In genomic region chr1:107789817-107790609, GRCh38 we compare ENCODE assay signal across 29 cellular contexts.
DNase-seq lines count a peak whose midpoint lies in the region; ATAC-seq and TF ChIP-seq lines count a peak whose summit lies in the region.
"Had no signal": no experiment of that assay in that cellular context is flagged by ENCODE, and none has a peak within 500 bp of the region (broad histone marks: within the 10 kb centered on the region; RNA-seq: fewer than 3 reads in every experiment).

No MANE protein-coding gene starts in this region.

- peaks cover 16% of the 10 kb centered on the region for H3K4me1 ChIP-seq in suprapubic skin
- H3K4me1 ChIP-seq: right lobe of liver had no signal

- intact Hi-C loops in activated B cell treated with CpG ODN at 0.5 μM for 24 hours (cut with micrococcal nuclease): no loop called here

- H3K4me3 ChIP-seq in Jurkat, Clone E6-1 (ENCODE audit: low read length): no peak overlapping the region
- no peak overlapping the region for H3K4me3 ChIP-seq in suprapubic skin
- H3K4me3 ChIP-seq: K562, left ventricle myocardium inferior, right lobe of liver, SK-N-MC, spleen, stomach, thyroid gland, vagina had no signal

- ATAC-seq in activated B cell treated with CpG ODN at 0.5 μM for 24 hours (ENCODE audit: low read depth) (no peak), naive B cell (ENCODE audit: low read depth in 2 of 2) (no peak), GM18873 (IDR thresholded peaks at IDR 0.05; ENCODE audit: low FRiP score, unreplicated experiment) (no peak)
- no peak for ATAC-seq in activated T-helper 17 cell treated with anti-CD3 and anti-CD28 coated beads, Interleukin-2, amount 50 U/mL, for 72 hours (replicated peaks)
- ATAC-seq: activated CD8-positive, alpha-beta T cell treated with anti-CD3 and anti-CD28 coated beads for 36 hours; K562; right lobe of liver had no signal

- no peak overlapping the region for H3K27ac ChIP-seq in suprapubic skin
- H3K27ac ChIP-seq: left ventricle myocardium inferior, right lobe of liver, SK-N-MC, vagina had no signal

- H3K27me3 Mint-ChIP-seq in activated CD4-positive, alpha-beta T cell treated with anti-CD3 and anti-CD28 coated beads, Interleukin-2, amount 10 ng/mL, durations not matched to agents 7 days and 5 days: no peaks in the 10 kb centered on the region
- H3K27me3 Mint-ChIP-seq in activated B cell treated with CpG ODN at 0.5 μM for 24 hours: no peaks in the 10 kb centered on the region
- no peaks in the 10 kb centered on the region for H3K27me3 Mint-ChIP-seq in naive B cell
- no peaks in the 10 kb centered on the region for H3K27me3 Mint-ChIP-seq in activated T-helper 17 cell treated with anti-CD3 and anti-CD28 coated beads, Interleukin-2, amount 50 U/mL, for 72 hours
- H3K27me3 Mint-ChIP-seq: activated CD8-positive, alpha-beta T cell treated with anti-CD3 and anti-CD28 coated beads for 36 hours had no signal

- H3K4me1 Mint-ChIP-seq in activated CD4-positive, alpha-beta T cell treated with anti-CD3 and anti-CD28 coated beads, Interleukin-2, amount 10 ng/mL, durations not matched to agents 7 days and 5 days: peaks cover 43% of the 10 kb centered on the region
- H3K4me1 Mint-ChIP-seq in activated B cell treated with CpG ODN at 0.5 μM for 24 hours (peaks cover 89% of the 10 kb centered on the region), naive B cell (peaks cover 75 to 89% (median 83%) of the 10 kb centered on the region in 3 donors)
- peaks cover 52% of the 10 kb centered on the region for H3K4me1 Mint-ChIP-seq in activated T-helper 17 cell treated with anti-CD3 and anti-CD28 coated beads, Interleukin-2, amount 50 U/mL, for 72 hours

- no peak for DNase-seq in activated CD4-positive, alpha-beta T cell treated with anti-CD3 and anti-CD28 coated beads, Interleukin-2, amount 10 ng/mL, durations not matched to agents 7 days and 5 days
- no peak for DNase-seq in activated CD4-positive, alpha-beta T cell treated with anti-CD3 and anti-CD28 coated beads, Interleukin-2, amount 50 U/mL, for 4 hours
- DNase-seq in Jurkat, Clone E6-1 (ENCODE audit: low read depth, low spot score): peak; percentile 76
- DNase-seq in activated B cell treated with CpG ODN at 0.5 μM for 24 hours (no peak), naive B cell (no peak), suprapubic skin (ENCODE audit: low spot score in 2 of 2) (no peak)
- DNase-seq: activated CD4-positive, CD25-positive, alpha-beta regulatory T cell treated with anti-CD3 and anti-CD28 coated beads, Interleukin-2, amount 50 U/mL, for 72 hours; activated CD8-positive, alpha-beta memory T cell treated with anti-CD3 and anti-CD28 coated beads, Interleukin-2, amount 50 U/mL, for 48 hours; activated CD8-positive, alpha-beta T cell treated with anti-CD3 and anti-CD28 coated beads for 36 hours; activated naive CD4-positive, alpha-beta T cell treated with anti-CD3 and anti-CD28 coated beads for 36 hours; effector CD4-positive, alpha-beta T cell; H9; left ventricle myocardium inferior; MM.1S; NCI-H1105 treated with DMSO at 0.1 percent for 48 hours; NCI-H2029 treated with DMSO at 0.1 percent for 48 hours; NCI-H226; right lobe of liver; spleen; stimulated activated CD4-positive, alpha-beta T cell treated with anti-CD3 and anti-CD28 coated beads, Interleukin-2, amount 100 ng/mL, for 24 hours; stomach; thyroid gland had no signal

- 86% methylated on average over 3 of the region's 3 CpGs for WGBS in suprapubic skin

- no peak for TF ChIP-seq POLR2A in suprapubic skin (IDR thresholded peaks at IDR 0.05)

- no peaks in the 10 kb centered on the region for H3K9me3 ChIP-seq in suprapubic skin
- H3K9me3 ChIP-seq: left ventricle myocardium inferior, right lobe of liver, spleen, stomach, thyroid gland, vagina had no signal

- no peak overlapping the region for H3K4me3 Mint-ChIP-seq in activated CD4-positive, alpha-beta T cell treated with anti-CD3 and anti-CD28 coated beads, Interleukin-2, amount 10 ng/mL, durations not matched to agents 7 days and 5 days
- H3K4me3 Mint-ChIP-seq in activated B cell treated with CpG ODN at 0.5 μM for 24 hours (no peak overlapping the region), naive B cell (peak overlapping the region in 5 of 8 donors; percentile 6 to 81 (median 53))
- no peak overlapping the region for H3K4me3 Mint-ChIP-seq in activated T-helper 17 cell treated with anti-CD3 and anti-CD28 coated beads, Interleukin-2, amount 50 U/mL, for 72 hours
- H3K4me3 Mint-ChIP-seq: activated CD8-positive, alpha-beta T cell treated with anti-CD3 and anti-CD28 coated beads for 36 hours; activated naive CD4-positive, alpha-beta T cell treated with anti-CD3 and anti-CD28 coated beads for 36 hours; activated T-helper 1 cell treated with anti-CD3 and anti-CD28 coated beads, Interleukin-12 subunit alpha, Interleukin-12 subunit beta, Interleukin-2, Interleukin-4 antibody, amounts not matched to agents 30 ng/mL and 10 ng/mL and 1 ng/mL, durations not matched to agents 14 hours and 24 hours and 36 hours; H9 had no signal

- H3K36me3 Mint-ChIP-seq in activated CD4-positive, alpha-beta T cell treated with anti-CD3 and anti-CD28 coated beads, Interleukin-2, amount 10 ng/mL, durations not matched to agents 7 days and 5 days (ENCODE audit: low read depth): no peaks in the 10 kb centered on the region
- H3K36me3 Mint-ChIP-seq in activated B cell treated with CpG ODN at 0.5 μM for 24 hours (ENCODE audit: low read depth) (no peaks in the 10 kb centered on the region), naive B cell (no peaks in the 10 kb centered on the region)
- H3K36me3 Mint-ChIP-seq in activated T-helper 17 cell treated with anti-CD3 and anti-CD28 coated beads, Interleukin-2, amount 50 U/mL, for 72 hours (ENCODE audit: low read depth): no peaks in the 10 kb centered on the region

- TF ChIP-seq CTCF in activated B cell treated with CpG ODN at 0.5 μM for 24 hours (IDR thresholded peaks at IDR 0.05) (no peak), suprapubic skin (IDR thresholded peaks at IDR 0.05) (no peak)

- POLR2A ChIA-PET in activated CD4-positive, alpha-beta T cell treated with anti-CD3 and anti-CD28 coated beads, Interleukin-2, amount 10 ng/mL, durations not matched to agents 7 days and 5 days (lab: Charles Lee): no interaction called here
- POLR2A ChIA-PET in activated B cell treated with CpG ODN at 0.5 μM for 24 hours (lab: Charles Lee): interaction anchor here (0.6 to 1.4 kb wide), 3 partner anchors 83 to 173 kb away, joined by 3 to 6 read pairs (median 3); no protein-coding TSS in a partner anchor

- peak overlapping the region; percentile 15 for H3K27ac Mint-ChIP-seq in activated CD4-positive, alpha-beta T cell treated with anti-CD3 and anti-CD28 coated beads, Interleukin-2, amount 10 ng/mL, durations not matched to agents 7 days and 5 days
- H3K27ac Mint-ChIP-seq in activated B cell treated with CpG ODN at 0.5 μM for 24 hours (peak overlapping the region; percentile 0), naive B cell (peak overlapping the region; percentile 30 to 90 (median 82))
- no peak overlapping the region for H3K27ac Mint-ChIP-seq in activated T-helper 17 cell treated with anti-CD3 and anti-CD28 coated beads, Interleukin-2, amount 50 U/mL, for 72 hours
- H3K27ac Mint-ChIP-seq: activated CD8-positive, alpha-beta T cell treated with anti-CD3 and anti-CD28 coated beads for 36 hours; activated naive CD4-positive, alpha-beta T cell treated with anti-CD3 and anti-CD28 coated beads for 36 hours; activated T-helper 1 cell treated with anti-CD3 and anti-CD28 coated beads, Interleukin-12 subunit alpha, Interleukin-12 subunit beta, Interleukin-2, Interleukin-4 antibody, amounts not matched to agents 30 ng/mL and 10 ng/mL and 1 ng/mL, durations not matched to agents 14 hours and 24 hours and 36 hours; progenitor cell of endocrine pancreas had no signal

- CTCF ChIA-PET in activated CD4-positive, alpha-beta T cell treated with anti-CD3 and anti-CD28 coated beads, Interleukin-2, amount 10 ng/mL, durations not matched to agents 7 days and 5 days (lab: Charles Lee): no interaction called here
- CTCF ChIA-PET in activated B cell treated with CpG ODN at 0.5 μM for 24 hours (lab: Charles Lee): interaction anchor here (1.4 to 13.9 kb wide), 3 partner anchors 7 to 337 kb away, joined by 6 to 488 read pairs (median 16); no protein-coding TSS in a partner anchor

- TF ChIP-seq EP300 in suprapubic skin (IDR thresholded peaks at IDR 0.05): no peak

- H3K27me3 ChIP-seq in suprapubic skin: no peaks in the 10 kb centered on the region
- H3K27me3 ChIP-seq: right lobe of liver, spleen, stomach, thyroid gland, vagina had no signal

- no peaks in the 10 kb centered on the region for H3K36me3 ChIP-seq in suprapubic skin
- H3K36me3 ChIP-seq: left ventricle myocardium inferior, right lobe of liver, spleen, stomach, thyroid gland, vagina had no signal

- H3K9me3 Mint-ChIP-seq in activated CD4-positive, alpha-beta T cell treated with anti-CD3 and anti-CD28 coated beads, Interleukin-2, amount 10 ng/mL, durations not matched to agents 7 days and 5 days: peaks cover 2% of the 10 kb centered on the region
- H3K9me3 Mint-ChIP-seq in activated B cell treated with CpG ODN at 0.5 μM for 24 hours (no peaks in the 10 kb centered on the region), naive B cell (no peaks in the 10 kb centered on the region)
- no peaks in the 10 kb centered on the region for H3K9me3 Mint-ChIP-seq in activated T-helper 17 cell treated with anti-CD3 and anti-CD28 coated beads, Interleukin-2, amount 50 U/mL, for 72 hours
- H3K9me3 Mint-ChIP-seq: activated CD8-positive, alpha-beta T cell treated with anti-CD3 and anti-CD28 coated beads for 36 hours; activated naive CD4-positive, alpha-beta T cell treated with anti-CD3 and anti-CD28 coated beads for 36 hours; activated T-helper 1 cell treated with anti-CD3 and anti-CD28 coated beads, Interleukin-12 subunit alpha, Interleukin-12 subunit beta, Interleukin-2, Interleukin-4 antibody, amounts not matched to agents 30 ng/mL and 10 ng/mL and 1 ng/mL, durations not matched to agents 14 hours and 24 hours and 36 hours; H9 had no signal

Comparison
In these comparisons a context has a peak if more than half of its experiments do, and no peak if none do; other contexts are left out.
1. H3K4me3 Mint-ChIP-seq: peak in naive B cell (5 of 8); none in activated CD4-positive, alpha-beta T cell treated with anti-CD3 and anti-CD28 coated beads, Interleukin-2, amount 10 ng/mL, durations not matched to agents 7 days and 5 days (single experiment), activated B cell treated with CpG ODN at 0.5 μM for 24 hours (single experiment) and activated T-helper 17 cell treated with anti-CD3 and anti-CD28 coated beads, Interleukin-2, amount 50 U/mL, for 72 hours (single experiment).